Comparison of ENCODE assay signal across 23 cellular contexts in the genomic region with DNA sequence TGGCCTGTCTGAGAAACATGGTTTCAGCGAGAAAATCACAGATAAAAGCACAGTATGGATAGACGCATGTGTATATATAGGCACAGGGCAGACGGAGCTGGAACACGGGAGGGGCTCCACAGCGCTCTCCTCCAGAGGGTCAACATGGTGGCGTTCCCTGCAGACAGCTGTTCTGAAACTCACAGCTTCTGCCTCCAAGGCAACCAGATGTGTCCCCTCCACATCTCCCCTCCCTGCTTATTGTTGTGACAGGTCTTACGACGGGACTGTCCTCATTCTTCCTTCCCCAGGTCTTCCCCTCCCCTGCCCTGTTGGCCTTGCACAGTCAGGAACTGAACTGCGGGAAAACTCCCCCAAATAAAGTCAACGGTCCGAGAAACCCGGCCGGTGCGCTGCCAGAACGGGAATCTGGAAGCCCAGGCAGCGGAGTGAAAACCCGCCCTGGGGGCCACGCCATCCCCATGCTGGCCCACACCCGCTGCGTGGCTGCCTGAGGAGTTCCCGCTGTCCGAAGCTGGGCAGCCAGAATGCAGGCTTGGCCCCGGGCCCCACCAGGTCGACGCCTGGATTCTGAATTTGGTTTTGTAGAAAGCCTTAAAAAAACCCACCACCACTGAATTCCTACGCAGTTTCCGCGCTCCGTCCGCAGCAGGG. TPM values are rescaled to one million over a fixed set of nuclear protein-coding genes. Genes with fewer than 3 reads are reported as not detected.
DNase-seq lines count a peak whose midpoint lies in the region; ATAC-seq and TF ChIP-seq lines count a peak whose summit lies in the region.
"Had no signal": no experiment of that assay in that cellular context is flagged by ENCODE, and none has a peak within 500 bp of the region (broad histone marks: within the 10 kb centered on the region; RNA-seq: fewer than 3 reads in every experiment).

No MANE protein-coding gene starts in this region.

- H3K27me3 Mint-ChIP-seq in HFFc6 (ENCODE audit: insufficient read depth): peaks cover 2% of the 10 kb centered on the region
- no peaks in the 10 kb centered on the region for H3K27me3 Mint-ChIP-seq in stimulated activated naive B cell treated with anti-CD40 and anti-IgM and Interleukin-4, amounts not matched to agents 10 μg/mL and 1 μg/mL and 100 μg/mL, for 72 hours
- H3K27me3 Mint-ChIP-seq: effector memory CD8-positive, alpha-beta T cell had no signal

- 0 out of 2 replicates have a peak, but pooled peaks cover 4% of the 10 kb centered on the region for H3K36me3 Mint-ChIP-seq in HFFc6 (ENCODE audit: low read depth)
- peaks cover 37 to 62% of the 10 kb centered on the region in 2 donors for H3K36me3 Mint-ChIP-seq in stimulated activated naive B cell treated with anti-CD40 and anti-IgM and Interleukin-4, amounts not matched to agents 10 μg/mL and 1 μg/mL and 100 μg/mL, for 72 hours

- no peak overlapping the region for H2BK120ac ChIP-seq in mesenchymal stem cell (ENCODE audit: low read depth, low read length)

- H4K91ac ChIP-seq in mesenchymal stem cell (ENCODE audit: low read length): peak overlapping the region; percentile 31

- H2BK15ac ChIP-seq in mesenchymal stem cell (ENCODE audit: low read depth, poor library complexity, severe bottlenecking): no peak overlapping the region

- H3K23ac ChIP-seq in mesenchymal stem cell (ENCODE audit: low read length in 2 of 2): no peak overlapping the region

- H3K27ac ChIP-seq in right cardiac atrium (ENCODE audit: low read length) (no peak overlapping the region), right atrium auricular region (no peak overlapping the region), mesenchymal stem cell (ENCODE audit: low read length, poor library complexity, severe bottlenecking) (no peak overlapping the region)
- H3K27ac ChIP-seq: body of pancreas, esophagus squamous epithelium had no signal

- H3K9me3 ChIP-seq in right cardiac atrium (ENCODE audit: control insufficient read depth, low read length) (no peaks in the 10 kb centered on the region), right atrium auricular region (no peaks in the 10 kb centered on the region), mesenchymal stem cell (ENCODE audit: control insufficient read depth, low read length) (no peaks in the 10 kb centered on the region)
- H3K9me3 ChIP-seq: body of pancreas, esophagus squamous epithelium, gastrocnemius medialis had no signal

- no peak overlapping the region for H2BK5ac ChIP-seq in mesenchymal stem cell (ENCODE audit: low read depth, low read length, poor library complexity, severe bottlenecking)

- H3K18ac ChIP-seq in mesenchymal stem cell (ENCODE audit: low read depth in 1 of 2, low read length in 2 of 2): no peak overlapping the region

- H3K4me2 ChIP-seq in mesenchymal stem cell (ENCODE audit: low read length, poor library complexity, severe bottlenecking): no peak overlapping the region

- H3K4me3 ChIP-seq in right cardiac atrium (ENCODE audit: low read length) (no peak overlapping the region), right atrium auricular region (no peak overlapping the region), mesenchymal stem cell (ENCODE audit: insufficient read depth in 1 of 2, low read depth in 1 of 2, low read length in 2 of 2) (no peak overlapping the region)
- H3K4me3 ChIP-seq: body of pancreas, esophagus squamous epithelium, gastrocnemius medialis had no signal

- 85% methylated on average over 30 of the region's 30 CpGs for WGBS in right cardiac atrium
- WGBS in mesenchymal stem cell: 92% methylated on average over 30 of the region's 30 CpGs

- H3K9me3 Mint-ChIP-seq in HFFc6: no peaks in the 10 kb centered on the region
- H3K9me3 Mint-ChIP-seq in stimulated activated naive B cell treated with anti-CD40 and anti-IgM and Interleukin-4, amounts not matched to agents 10 μg/mL and 1 μg/mL and 100 μg/mL, for 72 hours: no peaks in the 10 kb centered on the region
- H3K9me3 Mint-ChIP-seq: CD14-positive monocyte; effector memory CD8-positive, alpha-beta T cell had no signal

- no peak overlapping the region for H2BK12ac ChIP-seq in mesenchymal stem cell (ENCODE audit: low read length in 2 of 2)

- peaks cover 31% of the 10 kb centered on the region for H3K36me3 ChIP-seq in right atrium auricular region
- peaks cover 32 to 78% of the 10 kb centered on the region in 2 experiments for H3K36me3 ChIP-seq in mesenchymal stem cell (ENCODE audit: control insufficient read depth in 1 of 2, insufficient read depth in 2 of 2, low read depth in 1 of 2, low read length in 2 of 2)

- no peak overlapping the region for H4K8ac ChIP-seq in mesenchymal stem cell (ENCODE audit: low read length)

- intact Hi-C loops in right cardiac atrium (cut with DNase I): no loop called here

- no peak overlapping the region for H3K14ac ChIP-seq in mesenchymal stem cell (ENCODE audit: low read length in 2 of 2)

- H3K4me1 ChIP-seq in right cardiac atrium (ENCODE audit: control insufficient read depth, insufficient read depth, low read length) (peaks cover 8% of the 10 kb centered on the region), right atrium auricular region (peaks cover 0 to 32% of the 10 kb centered on the region in 2 donors), mesenchymal stem cell (ENCODE audit: control insufficient read depth, insufficient read depth, low read depth, low read length) (peaks cover 23% of the 10 kb centered on the region)

- H3K4me1 Mint-ChIP-seq in HFFc6 (ENCODE audit: low read depth): peaks cover 12% of the 10 kb centered on the region
- H3K4me1 Mint-ChIP-seq in stimulated activated naive B cell treated with anti-CD40 and anti-IgM and Interleukin-4, amounts not matched to agents 10 μg/mL and 1 μg/mL and 100 μg/mL, for 72 hours: peaks cover 12 to 35% of the 10 kb centered on the region in 2 donors

- no peak overlapping the region for H2AK5ac ChIP-seq in mesenchymal stem cell (ENCODE audit: low read length, severe bottlenecking)

- H3K79me1 ChIP-seq in mesenchymal stem cell (replicated peaks; ENCODE audit: low read length, poor library complexity, severe bottlenecking): peaks cover 24% of the 10 kb centered on the region

- no peak overlapping the region for H3K4me3 Mint-ChIP-seq in HFFc6
- H3K4me3 Mint-ChIP-seq in stimulated activated naive B cell treated with anti-CD40 and anti-IgM and Interleukin-4, amounts not matched to agents 10 μg/mL and 1 μg/mL and 100 μg/mL, for 72 hours: peak overlapping the region in 1 of 2 donors; percentile 52
- H3K4me3 Mint-ChIP-seq: CD14-positive monocyte; effector memory CD8-positive, alpha-beta T cell had no signal

- peak in 2 of 3 donors; percentile 35 to 51 for DNase-seq in right cardiac atrium
- no peak for DNase-seq in right atrium auricular region (ENCODE audit: low spot score)
- no peak for DNase-seq in HFFc6
- DNase-seq in mesenchymal stem cell: no peak
- no peak for DNase-seq in stimulated activated naive B cell treated with anti-CD40 and anti-IgM and Interleukin-4, amounts not matched to agents 10 μg/mL and 1 μg/mL and 100 μg/mL, for 72 hours
- DNase-seq in superior temporal gyrus (ENCODE audit: extremely low spot score): no peak
- DNase-seq in GDM1 (lab: John Stamatoyannopoulos, UW): no peak
- DNase-seq: activated CD4-positive, alpha-beta T cell treated with anti-CD3 and anti-CD28 coated beads for 48 hours; body of pancreas; effector memory CD8-positive, alpha-beta T cell; esophagus squamous epithelium; gastrocnemius medialis; GF-D8; NCI-H1092; NCI-H187 treated with DMSO at 0.1 percent for 48 hours; NCI-H345; nucleus accumbens; SHP77; stimulated activated CD4-positive, alpha-beta T cell treated with anti-CD3 and anti-CD28 coated beads, Interleukin-15, amount 100 ng/mL, for 24 hours; stimulated activated CD8-positive, alpha-beta memory T cell treated with anti-CD3 and anti-CD28 coated beads, Interleukin-4, amount 100 ng/mL, for 48 hours had no signal

- no peak overlapping the region for H2AFZ ChIP-seq in mesenchymal stem cell (ENCODE audit: low read depth, low read length)

- H3K27me3 ChIP-seq in right cardiac atrium (ENCODE audit: control insufficient read depth, insufficient read depth) (no peaks in the 10 kb centered on the region), right atrium auricular region (no peaks in the 10 kb centered on the region), mesenchymal stem cell (ENCODE audit: control insufficient read depth in 1 of 2, insufficient read depth in 1 of 2, low read length in 2 of 2) (no peaks in the 10 kb centered on the region)
- H3K27me3 ChIP-seq: body of pancreas, esophagus squamous epithelium, gastrocnemius medialis had no signal

- H3K4ac ChIP-seq in mesenchymal stem cell (ENCODE audit: low read depth in 1 of 2, low read length in 2 of 2): no peak overlapping the region

- ATAC-seq in right cardiac atrium: no peak
- no peak for ATAC-seq in stimulated activated naive B cell treated with anti-CD40 and anti-IgM and Interleukin-4, amounts not matched to agents 10 μg/mL and 1 μg/mL and 100 μg/mL, for 72 hours (replicated peaks)
- no peak for ATAC-seq in GM18520 (IDR thresholded peaks at IDR 0.05; ENCODE audit: unreplicated experiment)
- ATAC-seq: body of pancreas; effector memory CD8-positive, alpha-beta T cell; gastrocnemius medialis; sciatic nerve had no signal

- TF ChIP-seq CTCF in right atrium auricular region (IDR thresholded peaks at IDR 0.05) (no peak), HFFc6 (IDR thresholded peaks at IDR 0.05) (no peak)

- H3K9ac ChIP-seq in mesenchymal stem cell (ENCODE audit: low read length): no peak overlapping the region

- peak overlapping the region; percentile 38; the same call in 1 of the 2 replicates for H3K27ac Mint-ChIP-seq in HFFc6
- peak overlapping the region; percentile 42 for H3K27ac Mint-ChIP-seq in stimulated activated naive B cell treated with anti-CD40 and anti-IgM and Interleukin-4, amounts not matched to agents 10 μg/mL and 1 μg/mL and 100 μg/mL, for 72 hours

RNA-seq across cellular contexts. Expression of a gene that starts 2.7 kb away (rescaled TPM):
- total RNA-seq in right cardiac atrium (10 to 100 TPM; 73.9 to 91.2 (median 81.2) TPM), right atrium auricular region (10 to 100 TPM; 37.1 to 37.2 TPM)
- 69.6 TPM for polyA plus RNA-seq in right cardiac atrium
- total RNA-seq in HFFc6 (2021; fragmentation: NEBNext Ultra II Directional; extraction: Animal tissue kit (Norgen Biotek cat#: 25700)): 100 to 1,000 TPM in 3 of 6 experiments, 10 to 100 TPM in 3; 87.2 to 124 (median 98.8) TPM
- 92.8 TPM for polyA plus RNA-seq in mesenchymal stem cell (2013, experiment 1 of 2)
- polyA plus RNA-seq in mesenchymal stem cell (2013, experiment 2 of 2): 91.7 TPM

RNA-seq across cellular contexts. Expression of a gene that starts 26.7 kb away (rescaled TPM):
- total RNA-seq in right cardiac atrium (10 to 100 TPM in 3 of 4 donors, 1 to 10 TPM in 1; 9.6 to 21.6 (median 14.9) TPM), right atrium auricular region (10 to 100 TPM in 1 of 2 donors, 1 to 10 TPM in 1; 9.9 to 16.2 TPM)
- polyA plus RNA-seq in right cardiac atrium: 12.1 TPM
- total RNA-seq in HFFc6 (2021; fragmentation: NEBNext Ultra II Directional; extraction: Animal tissue kit (Norgen Biotek cat#: 25700)): 100 to 1,000 TPM in 5 of 6 experiments, 10 to 100 TPM in 1; 77.6 to 131 (median 121) TPM
- 37.7 TPM for polyA plus RNA-seq in mesenchymal stem cell (2013, experiment 1 of 2)
- polyA plus RNA-seq in mesenchymal stem cell (2013, experiment 2 of 2): 35.4 TPM

RNA-seq across cellular contexts. Expression of a gene that starts 45.9 kb away (rescaled TPM):
- 100 to 1,000 TPM in 2 of 4 donors, 10 to 100 TPM in 2; 52.4 to 205 (median 78.9) TPM for total RNA-seq in right cardiac atrium
- 195 TPM for polyA plus RNA-seq in right cardiac atrium
- total RNA-seq in right atrium auricular region: 100 to 1,000 TPM; 205 to 218 TPM
- 10 to 100 TPM; 35.5 to 55.7 (median 39.1) TPM for total RNA-seq in HFFc6 (2021; fragmentation: NEBNext Ultra II Directional; extraction: Animal tissue kit (Norgen Biotek cat#: 25700))
- polyA plus RNA-seq in mesenchymal stem cell (2013, experiment 1 of 2): 57.8 TPM
- polyA plus RNA-seq in mesenchymal stem cell (2013, experiment 2 of 2): 51.9 TPM

Comparison
In these comparisons a context has a peak if more than half of its experiments do, and no peak if none do; other contexts are left out.
1. DNase-seq: peak in right cardiac atrium (2 of 3); none in right atrium auricular region (single experiment), HFFc6 (single experiment), mesenchymal stem cell (single experiment), stimulated activated naive B cell treated with anti-CD40 and anti-IgM and Interleukin-4, amounts not matched to agents 10 μg/mL and 1 μg/mL and 100 μg/mL, for 72 hours (single experiment), superior temporal gyrus (single experiment) and GDM1 (single experiment).